ENCODE assay signal across 19 cellular contexts in the genomic region with DNA sequence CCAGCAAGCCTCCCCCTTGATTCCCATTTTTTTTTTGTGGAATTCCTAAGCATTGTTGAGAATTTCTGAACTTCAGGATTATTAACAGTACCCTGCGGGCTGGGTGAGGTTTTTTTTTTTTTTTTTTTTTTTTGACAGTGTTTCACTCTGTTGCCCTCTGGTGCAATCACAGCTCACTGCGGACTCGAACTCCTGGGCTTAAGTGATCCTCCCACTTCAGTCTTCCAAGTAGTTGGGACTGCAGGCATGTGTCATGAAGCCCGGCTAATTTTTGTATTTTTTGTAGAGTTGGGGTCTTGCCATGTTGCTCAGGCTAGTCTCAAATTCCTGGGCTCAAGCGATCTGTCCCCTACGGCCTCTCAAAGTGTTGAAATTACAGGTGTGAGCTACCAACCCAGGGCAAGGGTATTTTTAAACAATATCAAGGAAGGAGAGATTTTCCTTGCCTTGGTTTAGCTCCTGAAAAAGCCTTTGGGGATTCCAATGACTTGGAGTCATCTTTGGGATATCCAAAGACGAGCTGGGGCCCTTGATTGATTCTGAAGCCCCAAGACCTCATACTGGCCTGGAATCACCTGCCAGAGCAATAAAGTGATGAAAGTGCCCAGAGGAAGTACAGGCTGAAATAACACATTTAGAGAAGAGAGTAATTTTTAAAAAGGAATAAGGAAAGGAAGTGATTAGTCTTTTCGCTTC.
DNase-seq lines count a peak whose midpoint lies in the region; TF ChIP-seq lines count a peak whose summit lies in the region.
"Had no signal": no experiment of that assay in that cellular context is flagged by ENCODE, and none has a peak within 500 bp of the region (broad histone marks: within the 10 kb centered on the region; RNA-seq: fewer than 3 reads in every experiment).

No MANE protein-coding gene starts in this region.

- DNase-seq in SIG-M5 treated with dmso at 0.1 percent for 504 hours (lab: John Stamatoyannopoulos, UW; ENCODE audit: unreplicated experiment) (peak; percentile 41), SIG-M5 (lab: John Stamatoyannopoulos, UW) (no peak), NT2/D1 (ENCODE audit: low read depth, low spot score) (peak; percentile 25), glomerular visceral epithelial cell (ENCODE audit: extremely low spot score) (peak; percentile 49), smooth muscle cell (lab: John Stamatoyannopoulos, UW; ENCODE audit: unreplicated experiment) (no peak), NCI-H1436 (lab: John Stamatoyannopoulos, UW) (no peak), sigmoid colon (no peak), AG08395 (ENCODE audit: low spot score) (no peak)
- DNase-seq: 8988T; activated CD4-positive, alpha-beta memory T cell treated with anti-CD3 and anti-CD28 coated beads, Interleukin-2, amount 10 ng/mL, durations not matched to agents 7 days and 5 days; activated CD4-positive, CD25-positive, alpha-beta regulatory T cell; activated naive CD4-positive, alpha-beta T cell treated with Interleukin-2 at 50 U/mL for 16 hours; amygdala; dermis blood vessel endothelial cell; KBM-7; NCI-H2081; SHP77; stimulated activated CD4-positive, alpha-beta T cell treated with anti-CD3 and anti-CD28 coated beads, Interleukin-12 subunit alpha, Interleukin-12 subunit beta, amount 100 ng/mL, for 4 hours had no signal

- H3K79me2 ChIP-seq in smooth muscle cell (ENCODE audit: low read depth), result no peaks in the 10 kb centered on the region

- H3K4me1 ChIP-seq in NT2/D1 (ENCODE audit: insufficient read depth, insufficient read length), result no peaks in the 10 kb centered on the region
- H3K4me1 ChIP-seq in smooth muscle cell (ENCODE audit: low read depth), result peaks cover 10% of the 10 kb centered on the region
- H3K4me1 ChIP-seq in sigmoid colon, result no peaks in the 10 kb centered on the region

- H3K27me3 ChIP-seq in NT2/D1 (ENCODE audit: insufficient read depth, insufficient read length), result no peaks in the 10 kb centered on the region
- no peaks in the 10 kb centered on the region for H3K27me3 ChIP-seq in smooth muscle cell (ENCODE audit: low read depth)
- no peaks in the 10 kb centered on the region for H3K27me3 ChIP-seq in sigmoid colon
- H3K27me3 ChIP-seq: cardiac muscle cell had no signal

- intact Hi-C loops in sigmoid colon (cut with DNase I), result no loop called here

- no peak overlapping the region for H2AFZ ChIP-seq in smooth muscle cell (ENCODE audit: low read depth)

- TF ChIP-seq EP300 in sigmoid colon (IDR thresholded peaks at IDR 0.05), result no peak

- peak overlapping the region; percentile 70 for H3K4me2 ChIP-seq in smooth muscle cell

- H3K27ac ChIP-seq in smooth muscle cell (ENCODE audit: low read depth) (peak overlapping the region; percentile 83), sigmoid colon (no peak overlapping the region)
- H3K27ac ChIP-seq: cardiac muscle cell had no signal

- H4K20me1 ChIP-seq in smooth muscle cell (ENCODE audit: low read depth), result no peaks in the 10 kb centered on the region

- no peak for TF ChIP-seq POLR2A in sigmoid colon (IDR thresholded peaks at IDR 0.05)

- 71% methylated on average over 8 of the region's 8 CpGs for WGBS in smooth muscle cell (ENCODE audit: low lambda C conversion rate)
- 86 to 88% methylated on average over 8 of the region's 8 CpGs for WGBS in sigmoid colon, 2 donors

- TF ChIP-seq CTCF in smooth muscle cell (IDR thresholded peaks at IDR 0.05; ENCODE audit: borderline replicate concordance, insufficient read depth, poor library complexity, severe bottlenecking), result no peak
- no peak for TF ChIP-seq CTCF in sigmoid colon (IDR thresholded peaks at IDR 0.05)

- H3K36me3 ChIP-seq in NT2/D1 (ENCODE audit: insufficient read depth, insufficient read length, low read length) (no peaks in the 10 kb centered on the region), smooth muscle cell (ENCODE audit: low read depth) (no peaks in the 10 kb centered on the region), sigmoid colon (no peaks in the 10 kb centered on the region)
- H3K36me3 ChIP-seq: cardiac muscle cell had no signal

- H3K4me3 ChIP-seq in NT2/D1 (ENCODE audit: insufficient read length, low read depth) (no peak overlapping the region), smooth muscle cell (no peak overlapping the region), sigmoid colon (no peak overlapping the region)
- H3K4me3 ChIP-seq: cardiac muscle cell had no signal

- peaks cover 8% of the 10 kb centered on the region for H3K9me3 ChIP-seq in NT2/D1 (ENCODE audit: insufficient read depth, low read length)
- no peaks in the 10 kb centered on the region for H3K9me3 ChIP-seq in smooth muscle cell (replicated peaks; ENCODE audit: low read depth)
- H3K9me3 ChIP-seq in sigmoid colon, result no peaks in the 10 kb centered on the region

- peaks cover 3% of the 10 kb centered on the region for H3F3A ChIP-seq in smooth muscle cell (ENCODE audit: low read depth)

- H3K9ac ChIP-seq in NT2/D1 (ENCODE audit: insufficient read length, low read depth), result no peak overlapping the region
- no peak overlapping the region for H3K9ac ChIP-seq in smooth muscle cell (ENCODE audit: low read depth)

Comparison
In these comparisons a context has a peak if more than half of its experiments do, and no peak if none do; other contexts are left out.
1. DNase-seq: peak in SIG-M5 treated with dmso at 0.1 percent for 504 hours (single experiment), NT2/D1 (single experiment) and glomerular visceral epithelial cell (single experiment); none in SIG-M5 (single experiment), smooth muscle cell (single experiment), NCI-H1436 (single experiment), sigmoid colon (single experiment) and AG08395 (single experiment).